In the genomic region with DNA sequence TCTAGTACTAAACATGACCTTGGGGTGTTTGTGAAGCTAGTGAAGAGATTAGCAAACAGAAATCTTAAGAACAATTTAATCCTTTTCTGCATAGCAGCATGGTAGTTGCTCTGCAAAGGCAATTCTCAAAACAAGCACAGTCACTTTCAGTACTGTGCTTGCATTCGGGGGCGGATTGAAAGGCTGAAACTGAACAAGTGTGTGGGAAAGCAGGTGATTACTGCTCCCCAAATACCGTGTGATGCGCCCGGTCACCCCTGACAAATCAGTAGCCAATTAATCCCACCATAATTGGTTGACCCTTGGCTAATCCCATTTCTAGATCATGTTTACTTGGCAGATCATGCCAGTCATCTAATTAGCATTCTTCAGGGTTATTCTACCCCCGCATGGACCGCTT, we compare ENCODE assay signal across 28 cellular contexts.
DNase-seq lines count a peak whose midpoint lies in the region; ATAC-seq and TF ChIP-seq lines count a peak whose summit lies in the region.
"Had no signal": no experiment of that assay in that cellular context is flagged by ENCODE, and none has a peak within 500 bp of the region (broad histone marks: within the 10 kb centered on the region; RNA-seq: fewer than 3 reads in every experiment).

No MANE protein-coding gene starts in this region.

- ATAC-seq in GM18868 (IDR thresholded peaks at IDR 0.05; ENCODE audit: unreplicated experiment) (peak; percentile 60), HG02623 (IDR thresholded peaks at IDR 0.05; ENCODE audit: unreplicated experiment) (peak; percentile 41), HG03521 (IDR thresholded peaks at IDR 0.05; ENCODE audit: unreplicated experiment) (peak; percentile 58)
- ATAC-seq: body of pancreas; gastrocnemius medialis; left colon; sciatic nerve; stimulated activated effector memory CD8-positive, alpha-beta T cell treated with anti-CD3 and anti-CD28 coated beads, Interleukin-12 subunit alpha, Interleukin-12 subunit beta, amount 100 ng/mL, for 72 hours; upper lobe of right lung; WTC11 had no signal

- no peak overlapping the region for H3K9ac ChIP-seq in mesenchymal stem cell (ENCODE audit: low read length)
- H3K9ac ChIP-seq: parathyroid adenoma had no signal

- no peak for TF ChIP-seq POLR2A in thyroid gland (IDR thresholded peaks at IDR 0.05)

- no peak overlapping the region for H2AK5ac ChIP-seq in mesenchymal stem cell (ENCODE audit: low read length, severe bottlenecking)

- H3K14ac ChIP-seq in mesenchymal stem cell (ENCODE audit: low read length in 2 of 2), result no peak overlapping the region

- H4K91ac ChIP-seq in mesenchymal stem cell (ENCODE audit: low read length), result no peak overlapping the region

- H3K18ac ChIP-seq in mesenchymal stem cell (ENCODE audit: low read depth in 1 of 2, low read length in 2 of 2), result no peak overlapping the region

- H3K79me1 ChIP-seq in mesenchymal stem cell (replicated peaks; ENCODE audit: low read length, poor library complexity, severe bottlenecking), result no peaks in the 10 kb centered on the region

- no peaks in the 10 kb centered on the region for H3K27me3 ChIP-seq in thyroid gland
- H3K27me3 ChIP-seq in mesenchymal stem cell (ENCODE audit: control insufficient read depth in 1 of 2, insufficient read depth in 1 of 2, low read length in 2 of 2), result peaks cover 0 to 11% of the 10 kb centered on the region in 2 experiments
- H3K27me3 ChIP-seq: adrenal gland, body of pancreas, dorsolateral prefrontal cortex, gastrocnemius medialis, hepatocyte, SJSA1, upper lobe of right lung had no signal

- intact Hi-C loops in thyroid gland (cut with DNase I), result no loop called here

- no peak overlapping the region for H2BK12ac ChIP-seq in mesenchymal stem cell (ENCODE audit: low read length in 2 of 2)

- no peak overlapping the region for H2BK5ac ChIP-seq in mesenchymal stem cell (ENCODE audit: low read depth, low read length, poor library complexity, severe bottlenecking)

- DNase-seq in retinal pigment epithelial cell (ENCODE audit: low read depth) (peak; percentile 98), GM10248 (ENCODE audit: extremely low spot score) (no peak), thyroid gland (no peak), mesenchymal stem cell (no peak)
- DNase-seq: activated naive CD4-positive, alpha-beta T cell treated with Interleukin-2 at 50 U/mL for 16 hours; adrenal gland; body of pancreas; dorsolateral prefrontal cortex; gastrocnemius medialis; IMR-90; left colon; NCI-H1048; NCI-H1694 treated with DMSO at 0.1 percent for 48 hours; NCI-H2171; NCI-H510A treated with DMSO at 0.1 percent for 48 hours; stimulated activated CD4-positive, alpha-beta T cell treated with anti-CD3 and anti-CD28 coated beads, Interleukin-12 subunit alpha, Interleukin-12 subunit beta, amount 100 ng/mL, for 4 hours; stimulated activated CD4-positive, alpha-beta T cell treated with anti-CD3 and anti-CD28 coated beads, Interleukin-4, amount 100 ng/mL, for 24 hours; upper lobe of right lung had no signal

- H3K4me2 ChIP-seq in mesenchymal stem cell (ENCODE audit: low read length, poor library complexity, severe bottlenecking), result no peak overlapping the region
- H3K4me2 ChIP-seq: hepatocyte had no signal

- H3K4me3 ChIP-seq in retinal pigment epithelial cell (ENCODE audit: low read length) (no peak overlapping the region), thyroid gland (replicated peaks in 1 of 3) (no peak overlapping the region), mesenchymal stem cell (ENCODE audit: insufficient read depth in 1 of 2, low read depth in 1 of 2, low read length in 2 of 2) (no peak overlapping the region)
- H3K4me3 ChIP-seq: adrenal gland, body of pancreas, dorsolateral prefrontal cortex, gastrocnemius medialis, hepatocyte, SJSA1, upper lobe of right lung had no signal

- H3K36me3 ChIP-seq in thyroid gland, result no peaks in the 10 kb centered on the region
- H3K36me3 ChIP-seq in mesenchymal stem cell (ENCODE audit: control insufficient read depth in 1 of 2, insufficient read depth in 2 of 2, low read depth in 1 of 2, low read length in 2 of 2), result no peaks in the 10 kb centered on the region
- H3K36me3 ChIP-seq: adrenal gland, gastrocnemius medialis, SJSA1, upper lobe of right lung had no signal

- CTCF ChIA-PET in GM10248 (lab: Yijun Ruan, JAX), result interaction anchor here (0.9 to 2.2 kb wide), 5 partner anchors 12 to 136 kb away, joined by 3 to 10 read pairs (median 4); no protein-coding TSS in a partner anchor

- no peak overlapping the region for H3K23ac ChIP-seq in mesenchymal stem cell (ENCODE audit: low read length in 2 of 2)

- TF ChIP-seq CTCF in retinal pigment epithelial cell (conservative IDR thresholded peaks at IDR 0.05; ENCODE audit: low read depth, low read length) (no peak), GM10248 (IDR thresholded peaks at IDR 0.05; ENCODE audit: control extremely low read depth, extremely low read depth, low read depth, missing control alignments) (no peak), thyroid gland (IDR thresholded peaks at IDR 0.05) (no peak)

- WGBS in thyroid gland, 2 donors, result 76 to 90% methylated on average over 7 of the region's 7 CpGs
- 95% methylated on average over 7 of the region's 7 CpGs for WGBS in mesenchymal stem cell

- H3K9me3 ChIP-seq in thyroid gland, result no peaks in the 10 kb centered on the region
- no peaks in the 10 kb centered on the region for H3K9me3 ChIP-seq in mesenchymal stem cell (ENCODE audit: control insufficient read depth, low read length)
- H3K9me3 ChIP-seq: adrenal gland, body of pancreas, gastrocnemius medialis, SJSA1, upper lobe of right lung had no signal

- H2BK15ac ChIP-seq in mesenchymal stem cell (ENCODE audit: low read depth, poor library complexity, severe bottlenecking), result no peak overlapping the region

- no peak overlapping the region for H2AFZ ChIP-seq in mesenchymal stem cell (ENCODE audit: low read depth, low read length)
- H2AFZ ChIP-seq: hepatocyte, parathyroid adenoma had no signal

- H2BK120ac ChIP-seq in mesenchymal stem cell (ENCODE audit: low read depth, low read length), result no peak overlapping the region

- H3K4ac ChIP-seq in mesenchymal stem cell (ENCODE audit: low read depth in 1 of 2, low read length in 2 of 2), result no peak overlapping the region

- POLR2A ChIA-PET in GM10248 (lab: Yijun Ruan, JAX), result no interaction called here

- H3K27ac ChIP-seq in thyroid gland (no peak overlapping the region), mesenchymal stem cell (ENCODE audit: low read length, poor library complexity, severe bottlenecking) (no peak overlapping the region)
- H3K27ac ChIP-seq: adrenal gland, body of pancreas, C4-2B, gastrocnemius medialis, hepatocyte, parathyroid adenoma, SJSA1, upper lobe of right lung had no signal

- H3K4me1 ChIP-seq in thyroid gland (no peaks in the 10 kb centered on the region), mesenchymal stem cell (ENCODE audit: control insufficient read depth, insufficient read depth, low read depth, low read length) (no peaks in the 10 kb centered on the region)
- H3K4me1 ChIP-seq: adrenal gland, gastrocnemius medialis, parathyroid adenoma had no signal

- no peak overlapping the region for H4K8ac ChIP-seq in mesenchymal stem cell (ENCODE audit: low read length)
